22 cellular contexts compared by ENCODE assay signal in genomic region chr3:74129056-74129455, GRCh38.
"Had no signal": no experiment of that assay in that cellular context is flagged by ENCODE, and none has a peak within 500 bp of the region (broad histone marks: within the 10 kb centered on the region; RNA-seq: fewer than 3 reads in every experiment).

No MANE protein-coding gene starts in this region.

- FAIRE-seq: HepG2, RCC 7860 had no signal

- H3K4me3 ChIP-seq: SJSA1, SK-N-MC had no signal

- ATAC-seq: HepG2 had no signal

- DNase-seq: IMR-90, Kasumi-1, MM.1S, NCI-H1092 treated with DMSO at 0.1 percent for 48 hours, NCI-H1417, NCI-H1436 treated with DMSO at 0.1 percent for 48 hours, NCI-H1694, NCI-H187 treated with DMSO at 0.1 percent for 48 hours, NCI-H2029 treated with DMSO at 0.1 percent for 48 hours, NCI-H2171 treated with DMSO at 0.1 percent for 48 hours, NCI-H345, NCI-H510A, NCI-H526 treated with DMSO at 0.1 percent for 48 hours, NCI-H774, Right ventricle myocardium superior, RPMI8226, SIG-M5 had no signal

- H3K9me3 ChIP-seq: SJSA1 had no signal

- H3K4me1 ChIP-seq: SJSA1 had no signal

- H3K27ac ChIP-seq: KMS-11, SJSA1, SK-N-MC had no signal

- H3K36me3 ChIP-seq: SJSA1 had no signal

- H3K27me3 ChIP-seq: SJSA1 had no signal
